Comparison of ENCODE assay signal across 9 cellular contexts in genomic region chr2:158600155-158600802, GRCh38.
DNase-seq lines count a peak whose midpoint lies in the region; ATAC-seq, FAIRE-seq and TF ChIP-seq lines count a peak whose summit lies in the region.
"Had no signal": no experiment of that assay in that cellular context is flagged by ENCODE, and none has a peak within 500 bp of the region (broad histone marks: within the 10 kb centered on the region; RNA-seq: fewer than 3 reads in every experiment).

No MANE protein-coding gene starts in this region.

- H3K36me3 Mint-ChIP-seq in astrocyte (ENCODE audit: low read depth, unreplicated experiment) = peaks cover 3% of the 10 kb centered on the region

- H3K9ac ChIP-seq in astrocyte (ENCODE audit: low read length) = peak overlapping the region; percentile 63

- no peak for TF ChIP-seq EP300 in stomach (IDR thresholded peaks at IDR 0.05)
- TF ChIP-seq EP300 in suprapubic skin (IDR thresholded peaks at IDR 0.05) = no peak

- no peak overlapping the region for H3K27ac Mint-ChIP-seq in astrocyte (ENCODE audit: unreplicated experiment)

- no peaks in the 10 kb centered on the region for H3K27me3 ChIP-seq in astrocyte (ENCODE audit: insufficient read depth, low read length)
- no peaks in the 10 kb centered on the region for H3K27me3 ChIP-seq in left ventricle myocardium inferior (ENCODE audit: low read depth)
- H3K27me3 ChIP-seq in stomach = no peaks in the 10 kb centered on the region
- no peaks in the 10 kb centered on the region for H3K27me3 ChIP-seq in suprapubic skin

- CTCF ChIA-PET in HEK293 (lab: Yijun Ruan, JAX) = interaction anchor here (1.6 kb wide), 1 partner anchor 154 kb away, joined by 3 read pairs; no protein-coding TSS in a partner anchor

- peaks cover 0 to 5% of the 10 kb centered on the region in 2 experiments; a peak in 1 of 3 replicates for H3K36me3 ChIP-seq in HEK293 (ENCODE audit: control insufficient read depth in 2 of 2, insufficient read depth in 1 of 2, low read length in 2 of 2)
- no peaks in the 10 kb centered on the region for H3K36me3 ChIP-seq in astrocyte (ENCODE audit: insufficient read depth, low read length)
- no peaks in the 10 kb centered on the region for H3K36me3 ChIP-seq in left ventricle myocardium inferior
- H3K36me3 ChIP-seq in stomach = peaks cover 0 to 4% (median 0%) of the 10 kb centered on the region in 4 donors
- H3K36me3 ChIP-seq in suprapubic skin = no peaks in the 10 kb centered on the region

- peaks cover 14% of the 10 kb centered on the region for H3K4me1 Mint-ChIP-seq in astrocyte (ENCODE audit: low read depth, unreplicated experiment)

- in situ Hi-C loops in KBM-7 (cut with MboI; ENCODE audit: low pct_unique_long_range_greater_than_20kb, low sequenced_read_pairs) = no loop called here

- WGBS in stomach, 5 donors = 22 to 39% (median 27%) methylated on average over 3 of the region's 3 CpGs
- WGBS in suprapubic skin = 9% methylated on average over 3 of the region's 3 CpGs

- peak overlapping the region; percentile 79 for H3K4me2 ChIP-seq in astrocyte (ENCODE audit: low read length)

- H3K27ac ChIP-seq in HEK293 (ENCODE audit: extremely low read depth, low read depth, low read length) (no peak overlapping the region), astrocyte (ENCODE audit: low read depth, low read length) (peak overlapping the region; percentile 86), left ventricle myocardium inferior (replicated peaks) (peak overlapping the region; percentile 30), stomach (peak overlapping the region in 2 of 5 donors; percentile 16 to 30), suprapubic skin (no peak overlapping the region)

- H2AFZ ChIP-seq in astrocyte (ENCODE audit: low read depth, low read length) = peak overlapping the region; percentile 26

- TF ChIP-seq CTCF in HEK293 (tag by site-specific recombination; IDR thresholded peaks at IDR 0.05) = no peak
- TF ChIP-seq CTCF in astrocyte (IDR thresholded peaks at IDR 0.05; ENCODE audit: insufficient read depth, low read depth, low read length) = no peak
- no peak for TF ChIP-seq CTCF in left ventricle myocardium inferior (IDR thresholded peaks at IDR 0.05; ENCODE audit: borderline replicate concordance)
- TF ChIP-seq CTCF in stomach (IDR thresholded peaks at IDR 0.05) = no peak
- no peak for TF ChIP-seq CTCF in suprapubic skin (IDR thresholded peaks at IDR 0.05)

- DNase-seq in astrocyte (ENCODE audit: low read depth) = peak; percentile 92
- DNase-seq in left ventricle myocardium inferior = peak; percentile 33
- DNase-seq in stomach = peak; percentile 57
- no peak for DNase-seq in suprapubic skin (ENCODE audit: low spot score in 2 of 2)
- no peak for DNase-seq in cortex of kidney (lab: John Stamatoyannopoulos, UW)
- no peak for DNase-seq in KBM-7

- H3K4me3 ChIP-seq in HEK293 (ENCODE audit: low read depth, low read length) (no peak overlapping the region), astrocyte (ENCODE audit: insufficient read depth, low read depth, low read length) (peak overlapping the region; percentile 30), left ventricle myocardium inferior (no peak overlapping the region), stomach (no peak overlapping the region), suprapubic skin (no peak overlapping the region)
- H3K4me3 ChIP-seq: GM12878 had no signal

- intact Hi-C loops in left ventricle myocardium inferior (cut with micrococcal nuclease) (no loop called here), stomach (cut with DNase I; ENCODE audit: low total_unique reads) (no loop called here)

- H3K27me3 Mint-ChIP-seq in astrocyte (ENCODE audit: low read depth, unreplicated experiment) = no peaks in the 10 kb centered on the region

- no peaks in the 10 kb centered on the region for H3K79me2 ChIP-seq in astrocyte (ENCODE audit: insufficient read depth, low read length)

- no peak overlapping the region for H3K4me3 Mint-ChIP-seq in astrocyte (ENCODE audit: unreplicated experiment)

- POLR2A ChIA-PET in HEK293 (lab: Yijun Ruan, JAX) = no interaction called here

- H3K9me3 ChIP-seq in HEK293 (ENCODE audit: control insufficient read depth, insufficient read depth, low read depth, low read length) (no peaks in the 10 kb centered on the region), astrocyte (ENCODE audit: insufficient read depth, low read depth, low read length) (no peaks in the 10 kb centered on the region), left ventricle myocardium inferior (replicated peaks) (no peaks in the 10 kb centered on the region), stomach (no peaks in the 10 kb centered on the region), suprapubic skin (no peaks in the 10 kb centered on the region)

- H3K9me3 Mint-ChIP-seq in astrocyte (ENCODE audit: unreplicated experiment) = no peaks in the 10 kb centered on the region

- no peaks in the 10 kb centered on the region for H4K20me1 ChIP-seq in astrocyte (ENCODE audit: insufficient read depth, low read length)

- TF ChIP-seq POLR2A in stomach (IDR thresholded peaks at IDR 0.05) (no peak), suprapubic skin (IDR thresholded peaks at IDR 0.05) (no peak)

- FAIRE-seq in astrocyte (lab: Jason Lieb, UNC) = peak; percentile 96
- FAIRE-seq: GM12878 had no signal

- no peak for ATAC-seq in HG03135 (IDR thresholded peaks at IDR 0.05; ENCODE audit: unreplicated experiment)
- ATAC-seq: GM12878 had no signal

- H3K4me1 ChIP-seq in HEK293 (ENCODE audit: control insufficient read depth, insufficient read depth, low read length) (no peaks in the 10 kb centered on the region), astrocyte (ENCODE audit: insufficient read depth, low read length) (peaks cover 27% of the 10 kb centered on the region), left ventricle myocardium inferior (peaks cover 37% of the 10 kb centered on the region), stomach (peaks cover 0 to 47% (median 19%) of the 10 kb centered on the region in 4 donors), suprapubic skin (peaks cover 16% of the 10 kb centered on the region)

TF ChIP-seq in HEK293, 187 proteins besides CTCF, POLR2A, EP300 and RAD21:
- TF ChIP-seq ZNF645 (tag by site-specific recombination; IDR thresholded peaks at IDR 0.05) = no peak
- TF ChIP-seq TRIM28 (IDR thresholded peaks at IDR 0.05; ENCODE audit: borderline replicate concordance, low read length) = no peak
- TF ChIP-seq ZFP41 (tag by site-specific recombination; IDR thresholded peaks at IDR 0.05; ENCODE audit: borderline replicate concordance) = no peak
- TF ChIP-seq ZNF280C (tag by site-specific recombination; IDR thresholded peaks at IDR 0.05) = no peak
- no peak for TF ChIP-seq ZNF510 (tag by site-specific recombination; IDR thresholded peaks at IDR 0.05; ENCODE audit: insufficient replicate concordance)
- no peak for TF ChIP-seq ZNF626 (tag by site-specific recombination; IDR thresholded peaks at IDR 0.05)
- TF ChIP-seq ZNF366 (tag by site-specific recombination; conservative IDR thresholded peaks at IDR 0.05) = no peak
- peak; percentile 82 for TF ChIP-seq BCL6B (tag by site-specific recombination; IDR thresholded peaks at IDR 0.05)
- no peak for TF ChIP-seq PBX3 (CRISPR knock-in tag; IDR thresholded peaks at IDR 0.05)

Comparison
In these comparisons a context has a peak if more than half of its experiments do, and no peak if none do; other contexts are left out.
1. H3K27ac ChIP-seq: peak in astrocyte (single experiment) and left ventricle myocardium inferior (single experiment); none in HEK293 (single experiment) and suprapubic skin (single experiment).
2. DNase-seq: peak in astrocyte (single experiment), left ventricle myocardium inferior (single experiment) and stomach (single experiment); none in suprapubic skin (0 of 2), cortex of kidney (single experiment) and KBM-7 (single experiment).